8 cellular contexts compared by ENCODE assay signal in genomic region chr19:17304386-17305047, GRCh38.
DNase-seq lines count a peak whose midpoint lies in the region; ATAC-seq and TF ChIP-seq lines count a peak whose summit lies in the region.

No MANE protein-coding gene starts in this region.

- TF ChIP-seq RAD21 in Ishikawa (IDR thresholded peaks at IDR 0.05; ENCODE audit: low read depth): no peak

- no peaks in the 10 kb centered on the region for H3K27me3 ChIP-seq in BLaER1 treated with 17β-estradiol and CSF1 and Interleukin-3, amounts not matched to agents 10 nM and 100 nM

- peak overlapping the region; percentile 86 for H3K4me3 Mint-ChIP-seq in nephron progenitor cell

- DNase-seq in nephron progenitor cell (no peak), HK-2 (ENCODE audit: unreplicated experiment) (no peak), HuH-7 (ENCODE audit: low spot score) (no peak)
- DNase-seq in stimulated activated CD4-positive, alpha-beta T cell treated with anti-CD3 and anti-CD28 coated beads, Interleukin-4, amount 100 ng/mL, for 24 hours: no peak

- peak overlapping the region; percentile 93 for H3K27ac Mint-ChIP-seq in nephron progenitor cell

- no peak for ATAC-seq in HG02588 (IDR thresholded peaks at IDR 0.05; ENCODE audit: unreplicated experiment)

- H4K20me1 ChIP-seq in BLaER1 treated with 17β-estradiol and CSF1 and Interleukin-3, amounts not matched to agents 10 nM and 100 nM: peaks cover 0 to 17% (median 4%) of the 10 kb centered on the region in 11 experiments; a peak in 10 of 22 replicates

- H3K4me2 ChIP-seq in BLaER1 treated with 17β-estradiol and CSF1 and Interleukin-3, amounts not matched to agents 10 nM and 100 nM: peak overlapping the region; percentile 87 to 99 (median 96)

- H3K27me3 Mint-ChIP-seq in nephron progenitor cell (ENCODE audit: low read depth, poor library complexity): peaks cover 3% of the 10 kb centered on the region

- 0 out of 20 replicates have a peak overlapping the region, but pooled peaks of 1 of the 10 experiments have one; percentile 19 for H3K4me3 ChIP-seq in BLaER1 treated with 17β-estradiol and CSF1 and Interleukin-3, amounts not matched to agents 10 nM and 100 nM

- peaks cover 12% of the 10 kb centered on the region for H3K36me3 Mint-ChIP-seq in nephron progenitor cell (ENCODE audit: low read depth)

- H3K9me3 ChIP-seq in BLaER1 treated with 17β-estradiol and CSF1 and Interleukin-3, amounts not matched to agents 10 nM and 100 nM (replicated peaks in 1 of 11): no peaks in the 10 kb centered on the region

- H3K36me3 ChIP-seq in BLaER1 treated with 17β-estradiol and CSF1 and Interleukin-3, amounts not matched to agents 10 nM and 100 nM: peaks cover 10 to 22% (median 17%) of the 10 kb centered on the region in 11 experiments; a peak in 21 of 22 replicates

- H3K9me3 Mint-ChIP-seq in nephron progenitor cell: no peaks in the 10 kb centered on the region

- H3K4me1 ChIP-seq in BLaER1 treated with 17β-estradiol and CSF1 and Interleukin-3, amounts not matched to agents 10 nM and 100 nM: peaks cover 55 to 75% (median 64%) of the 10 kb centered on the region in 10 experiments

- TF ChIP-seq EP300 in Ishikawa (IDR thresholded peaks at IDR 0.05; ENCODE audit: borderline replicate concordance): no peak

- peak overlapping the region in 2 of 11 experiments; percentile 8 to 25; a peak in 3 of 22 replicates for H3K9ac ChIP-seq in BLaER1 treated with 17β-estradiol and CSF1 and Interleukin-3, amounts not matched to agents 10 nM and 100 nM

- H3K27ac ChIP-seq in BLaER1 treated with 17β-estradiol and CSF1 and Interleukin-3, amounts not matched to agents 10 nM and 100 nM: peak overlapping the region in 10 of 11 experiments; percentile 21 to 92 (median 51); a peak in 15 of 22 replicates
- peak overlapping the region; percentile 92 for H3K27ac ChIP-seq in cingulate gyrus (ENCODE audit: low read depth, low read length)

- TF ChIP-seq CTCF in nephron progenitor cell (IDR thresholded peaks at IDR 0.05): no peak

- peaks cover 45% of the 10 kb centered on the region for H3K4me1 Mint-ChIP-seq in nephron progenitor cell

TF ChIP-seq in Ishikawa, 13 proteins besides CTCF, POLR2A, EP300 and RAD21:
- 0 out of 2 replicates have a peak, but pooled peaks have one; percentile 15 for TF ChIP-seq TEAD4 (IDR thresholded peaks at IDR 0.05)
- TF ChIP-seq YY1 (IDR thresholded peaks at IDR 0.05; ENCODE audit: low read depth): no peak
